Comparison of ENCODE assay signal across 10 cellular contexts in genomic region chr11:118889796-118890195, GRCh38. TPM values are rescaled to one million over a fixed set of nuclear protein-coding genes. Genes with fewer than 3 reads are reported as not detected.
DNase-seq lines count a peak whose midpoint lies in the region; ATAC-seq and TF ChIP-seq lines count a peak whose summit lies in the region.
"Had no signal": no experiment of that assay in that cellular context is flagged by ENCODE, and none has a peak within 500 bp of the region (broad histone marks: within the 10 kb centered on the region; RNA-seq: fewer than 3 reads in every experiment).

No MANE protein-coding gene starts in this region.

- peaks cover 0 to 4% (median 0%) of the 10 kb centered on the region in 8 donors for H3K9me3 Mint-ChIP-seq in CD4-positive, alpha-beta memory T cell

- TF ChIP-seq CTCF in heart right ventricle (IDR thresholded peaks at IDR 0.05) (no peak), psoas muscle (IDR thresholded peaks at IDR 0.05) (no peak)

- peaks cover 60 to 94% (median 70%) of the 10 kb centered on the region in 4 donors for H3K4me1 Mint-ChIP-seq in CD4-positive, alpha-beta memory T cell

- POLR2A ChIA-PET in CD4-positive, alpha-beta memory T cell (lab: Charles Lee; ENCODE audit: partially characterized antibody) = no interaction called here

- H3K4me1 ChIP-seq in CD4-positive, alpha-beta memory T cell (ENCODE audit: insufficient read depth, low read length) = peaks cover 80% of the 10 kb centered on the region
- peaks cover 13 to 34% (median 28%) of the 10 kb centered on the region in 9 donors for H3K4me1 ChIP-seq in heart right ventricle
- peaks cover 30% of the 10 kb centered on the region for H3K4me1 ChIP-seq in psoas muscle

- intact Hi-C loops in CD4-positive, alpha-beta memory T cell (cut with micrococcal nuclease) = no loop called here
- intact Hi-C loops in heart right ventricle (cut with DNase I) = loop anchor here in 4 of 10 donors (5.0 to 10.0 kb wide), 4 partner anchors 43 to 95 kb away; partner anchors contain the start of gene DDX6 (in 1 of the 4)
- intact Hi-C loops in psoas muscle (cut with DNase I) = no loop called here

- no peaks in the 10 kb centered on the region for H3K9me3 ChIP-seq in CD4-positive, alpha-beta memory T cell (ENCODE audit: control insufficient read depth in 1 of 2, low read length in 2 of 2)
- H3K9me3 ChIP-seq in heart right ventricle = no peaks in the 10 kb centered on the region
- no peaks in the 10 kb centered on the region for H3K9me3 ChIP-seq in psoas muscle

- peaks cover 11% of the 10 kb centered on the region for H3K36me3 ChIP-seq in CD4-positive, alpha-beta memory T cell (ENCODE audit: insufficient read depth, low read length)
- H3K36me3 ChIP-seq in heart right ventricle (no peaks in the 10 kb centered on the region), psoas muscle (ENCODE audit: insufficient read depth in 1 of 2, low read depth in 1 of 2) (no peaks in the 10 kb centered on the region)

- CTCF ChIA-PET in CD4-positive, alpha-beta memory T cell (lab: Charles Lee; ENCODE audit: partially characterized antibody) = no interaction called here

- WGBS in heart right ventricle, 2 donors = 51 to 65% methylated on average over 5 of the region's 5 CpGs
- 12 to 29% (median 17%) methylated on average over 5 of the region's 5 CpGs for WGBS in psoas muscle, 3 donors

- peak overlapping the region in 7 of 8 donors; percentile 36 to 91 (median 48) for H3K4me3 Mint-ChIP-seq in CD4-positive, alpha-beta memory T cell

- no peaks in the 10 kb centered on the region for H3K27me3 ChIP-seq in CD4-positive, alpha-beta memory T cell (ENCODE audit: insufficient read depth, low read length)
- H3K27me3 ChIP-seq in heart right ventricle (no peaks in the 10 kb centered on the region), psoas muscle (ENCODE audit: insufficient read depth in 3 of 3, low read length in 2 of 3) (no peaks in the 10 kb centered on the region)

- no peaks in the 10 kb centered on the region for H3K27me3 Mint-ChIP-seq in CD4-positive, alpha-beta memory T cell

- H3K27ac Mint-ChIP-seq in CD4-positive, alpha-beta memory T cell = peak overlapping the region; percentile 56 to 85 (median 75)

- no peak overlapping the region for H3K4me3 ChIP-seq in CD4-positive, alpha-beta memory T cell (ENCODE audit: low read length in 2 of 2)
- H3K4me3 ChIP-seq in heart right ventricle (no peak overlapping the region), psoas muscle (no peak overlapping the region)

- peaks cover 5 to 20% of the 10 kb centered on the region in 2 donors for H3K36me3 Mint-ChIP-seq in CD4-positive, alpha-beta memory T cell

- H3K27ac ChIP-seq in CD4-positive, alpha-beta memory T cell (ENCODE audit: low read depth, low read length) = no peak overlapping the region
- H3K27ac ChIP-seq in heart right ventricle (peak overlapping the region in 7 of 10 donors; percentile 7 to 67 (median 37)), psoas muscle (peak overlapping the region; percentile 46)

- ATAC-seq in heart right ventricle (peak; percentile 68 to 91 (median 84)), psoas muscle (peak; percentile 64 to 66 (median 65)), HG03442 (IDR thresholded peaks at IDR 0.05; ENCODE audit: unreplicated experiment) (no peak)

- peak in 1 of 5 donors; percentile 9 for DNase-seq in CD4-positive, alpha-beta memory T cell
- DNase-seq in amniotic epithelial cell (ENCODE audit: low read depth) (peak; percentile 55), heart right ventricle (peak; percentile 59 to 73), psoas muscle (peak; percentile 81 to 90), DMS 273 treated with DMSO at 0.1 percent for 48 hours (lab: John Stamatoyannopoulos, UW) (no peak), NOMO-1 treated with DMSO at 0.1 percent for 48 hours (lab: John Stamatoyannopoulos, UW; ENCODE audit: unreplicated experiment) (no peak)
- DNase-seq in stimulated activated CD4-positive, alpha-beta T cell treated with anti-CD3 and anti-CD28 coated beads, Interleukin-2, amount 100 ng/mL, for 24 hours = no peak
- DNase-seq: activated T-cell treated with anti-CD3 and anti-CD28 coated beads, Interleukin-2, amount 50 U/mL, for 1 hour; NCI-H2171 had no signal

RNA-seq across cellular contexts. Expression of gene CXCR5, which starts 6.1 kb away (rescaled TPM):
- 10 to 100 TPM; 21.1 to 21.5 TPM for total RNA-seq in CD4-positive, alpha-beta memory T cell
- 10 to 100 TPM in 1 of 2 donors, 1 to 10 TPM in 1; 7.9 to 18.2 TPM for polyA plus RNA-seq in CD4-positive, alpha-beta memory T cell
- under 1 TPM in 1 of 10 donors, not detected in 9; 0.16 TPM for total RNA-seq in heart right ventricle
- under 1 TPM; 0.22 to 0.58 TPM for polyA plus RNA-seq in heart right ventricle
- under 1 TPM in 1 of 4 donors, not detected in 3; 0.17 TPM for total RNA-seq in psoas muscle
- polyA plus RNA-seq in psoas muscle = under 1 TPM; 0.14 to 0.25 (median 0.21) TPM

RNA-seq across cellular contexts. Expression of gene BCL9L, which starts 35.9 kb away (rescaled TPM):
- total RNA-seq in CD4-positive, alpha-beta memory T cell = 100 to 1,000 TPM; 216 to 232 TPM
- 10 to 100 TPM in 1 of 2 donors, under 1 TPM in 1; 0.45 to 10.9 TPM for polyA plus RNA-seq in CD4-positive, alpha-beta memory T cell
- total RNA-seq in heart right ventricle (10 to 100 TPM; 29.4 to 57.7 (median 40.8) TPM), psoas muscle (100 to 1,000 TPM in 1 of 4 donors, 10 to 100 TPM in 3; 52.4 to 124 (median 68.0) TPM)
- polyA plus RNA-seq in heart right ventricle (10 to 100 TPM; 24.0 to 24.2 TPM), psoas muscle (10 to 100 TPM in 1 of 3 donors, 1 to 10 TPM in 2; 8.1 to 31.2 (median 8.6) TPM)

Comparison
In these comparisons a context has a peak if more than half of its experiments do, and no peak if none do; other contexts are left out.
1. DNase-seq: peak in amniotic epithelial cell (single experiment), heart right ventricle (2 of 2) and psoas muscle (2 of 2); none in DMS 273 treated with DMSO at 0.1 percent for 48 hours (single experiment), NOMO-1 treated with DMSO at 0.1 percent for 48 hours (single experiment) and stimulated activated CD4-positive, alpha-beta T cell treated with anti-CD3 and anti-CD28 coated beads, Interleukin-2, amount 100 ng/mL, for 24 hours (0 of 2).
2. RNA of gene CXCR5, which starts 6.1 kb away (total RNA-seq): 21.1 to 21.5 TPM in CD4-positive, alpha-beta memory T cell; 0.17 TPM in psoas muscle and 0.16 TPM in heart right ventricle; every median in the first group is over 10 times any median in the second.